Comparison of ENCODE assay signal across 16 cellular contexts in genomic region chr16:524274-525011, GRCh38. TPM values are rescaled to one million over a fixed set of nuclear protein-coding genes. Genes with fewer than 3 reads are reported as not detected.
DNase-seq lines count a peak whose midpoint lies in the region; ATAC-seq, FAIRE-seq and TF ChIP-seq lines count a peak whose summit lies in the region.
"Had no signal": no experiment of that assay in that cellular context is flagged by ENCODE, and none has a peak within 500 bp of the region (broad histone marks: within the 10 kb centered on the region; RNA-seq: fewer than 3 reads in every experiment).

No MANE protein-coding gene starts in this region.

- peak overlapping the region; percentile 97 for H3K27ac ChIP-seq in hepatocyte
- H3K27ac ChIP-seq: parathyroid adenoma, thoracic aorta had no signal

- H3K79me2 ChIP-seq in hepatocyte, result peaks cover 29% of the 10 kb centered on the region

- DNase-seq in left cardiac atrium, result peak; percentile 22
- no peak for DNase-seq in Right ventricle myocardium superior
- DNase-seq in T-helper 17 cell, result no peak
- DNase-seq in hepatocyte (ENCODE audit: low spot score), result no peak
- DNase-seq in stimulated activated naive B cell treated with anti-CD40 and anti-IgM and Interleukin-4, amounts not matched to agents 10 μg/mL and 1 μg/mL and 100 μg/mL, for 72 hours, result no peak
- DNase-seq in urothelium cell line (ENCODE audit: low spot score), result no peak
- no peak for DNase-seq in superior temporal gyrus (ENCODE audit: extremely low spot score)
- DNase-seq: DMS79 treated with DMSO at 0.1 percent for 48 hours; effector CD4-positive, alpha-beta T cell; Karpas-422; NCI-H1436 treated with DMSO at 0.1 percent for 48 hours; T-cell had no signal

- ATAC-seq in left cardiac atrium (no peak), Right ventricle myocardium superior (ENCODE audit: poor library complexity) (no peak), T-helper 17 cell (no peak), HG03108 (IDR thresholded peaks at IDR 0.05; ENCODE audit: unreplicated experiment) (no peak)
- ATAC-seq in stimulated activated naive B cell treated with anti-CD40 and anti-IgM and Interleukin-4, amounts not matched to agents 10 μg/mL and 1 μg/mL and 100 μg/mL, for 72 hours (replicated peaks), result no peak
- ATAC-seq: T-cell had no signal

- H3K36me3 Mint-ChIP-seq in T-helper 17 cell (ENCODE audit: low read depth), result no peaks in the 10 kb centered on the region
- peaks cover 19 to 24% of the 10 kb centered on the region in 2 donors for H3K36me3 Mint-ChIP-seq in stimulated activated naive B cell treated with anti-CD40 and anti-IgM and Interleukin-4, amounts not matched to agents 10 μg/mL and 1 μg/mL and 100 μg/mL, for 72 hours
- H3K36me3 Mint-ChIP-seq: T-cell had no signal

- intact Hi-C loops in left cardiac atrium (cut with DNase I) (loop anchor here in 1 of 2 donors (5.0 kb wide), 1 partner anchor 97 kb away; the partner anchor contains the start of gene RAB11FIP3), Right ventricle myocardium superior (cut with DNase I) (loop anchor here (10.0 kb wide), 1 partner anchor 100 kb away; the partner anchor contains the start of gene RAB11FIP3)

- peak overlapping the region; percentile 95 for H3K4me2 ChIP-seq in hepatocyte

- H3K36me3 ChIP-seq in hepatocyte (replicated peaks; ENCODE audit: insufficient read depth, low read depth), result no peaks in the 10 kb centered on the region

- peaks cover 11% of the 10 kb centered on the region for H4K20me1 ChIP-seq in hepatocyte (ENCODE audit: insufficient read depth, poor library complexity, severe bottlenecking)

- no peak overlapping the region for H2AFZ ChIP-seq in hepatocyte
- H2AFZ ChIP-seq: parathyroid adenoma had no signal

- 94% methylated on average over 23 of the region's 23 CpGs for WGBS in hepatocyte (ENCODE audit: low lambda C conversion rate, missing lambda C conversion rate)

- no peak overlapping the region for H3K4me3 Mint-ChIP-seq in T-helper 17 cell
- peak overlapping the region; percentile 6 to 55 for H3K4me3 Mint-ChIP-seq in stimulated activated naive B cell treated with anti-CD40 and anti-IgM and Interleukin-4, amounts not matched to agents 10 μg/mL and 1 μg/mL and 100 μg/mL, for 72 hours

- no peak for TF ChIP-seq CTCF in hepatocyte (IDR thresholded peaks at IDR 0.05; ENCODE audit: poor library complexity)

- H3K4me1 ChIP-seq in hepatocyte (ENCODE audit: insufficient read depth), result peaks cover 30% of the 10 kb centered on the region

- peaks cover 18% of the 10 kb centered on the region for H3K4me1 Mint-ChIP-seq in T-helper 17 cell
- peaks cover 27 to 52% of the 10 kb centered on the region in 2 donors for H3K4me1 Mint-ChIP-seq in stimulated activated naive B cell treated with anti-CD40 and anti-IgM and Interleukin-4, amounts not matched to agents 10 μg/mL and 1 μg/mL and 100 μg/mL, for 72 hours

- no peaks in the 10 kb centered on the region for H3K9me3 Mint-ChIP-seq in stimulated activated naive B cell treated with anti-CD40 and anti-IgM and Interleukin-4, amounts not matched to agents 10 μg/mL and 1 μg/mL and 100 μg/mL, for 72 hours
- H3K9me3 Mint-ChIP-seq: T-cell had no signal

- peak overlapping the region; percentile 72 for H3K27ac Mint-ChIP-seq in T-helper 17 cell
- peak overlapping the region; percentile 80 for H3K27ac Mint-ChIP-seq in stimulated activated naive B cell treated with anti-CD40 and anti-IgM and Interleukin-4, amounts not matched to agents 10 μg/mL and 1 μg/mL and 100 μg/mL, for 72 hours

- no peaks in the 10 kb centered on the region for H3K27me3 Mint-ChIP-seq in T-helper 17 cell
- H3K27me3 Mint-ChIP-seq in stimulated activated naive B cell treated with anti-CD40 and anti-IgM and Interleukin-4, amounts not matched to agents 10 μg/mL and 1 μg/mL and 100 μg/mL, for 72 hours, result no peaks in the 10 kb centered on the region
- H3K27me3 Mint-ChIP-seq: T-cell had no signal

- no peak for FAIRE-seq in urothelium cell line (lab: Jason Lieb, UNC)

- H3K9me3 ChIP-seq in T-helper 17 cell (ENCODE audit: control insufficient read depth, low read length, poor library complexity, severe bottlenecking) (no peaks in the 10 kb centered on the region), hepatocyte (ENCODE audit: low read depth) (no peaks in the 10 kb centered on the region)
- H3K9me3 ChIP-seq: thoracic aorta had no signal

- H3K4me3 ChIP-seq in hepatocyte, result no peak overlapping the region
- H3K4me3 ChIP-seq: thoracic aorta had no signal

- no peaks in the 10 kb centered on the region for H3K9me2 ChIP-seq in hepatocyte (replicated peaks; ENCODE audit: insufficient read depth)

- no peaks in the 10 kb centered on the region for H3K27me3 ChIP-seq in hepatocyte

RNA-seq across cellular contexts. Expression of gene CAPN15, which starts 3.1 kb away (rescaled TPM):
- total RNA-seq in left cardiac atrium, result 10 to 100 TPM; 19.2 to 25.8 TPM
- total RNA-seq in Right ventricle myocardium superior, result 17.7 TPM
- total RNA-seq in T-helper 17 cell, result 10 to 100 TPM; 63.9 to 71.0 TPM
- total RNA-seq in hepatocyte, result 41.7 and 51.0 TPM in 2 replicates
- polyA plus RNA-seq in hepatocyte, result 42.7 and 47.9 TPM in 2 replicates

RNA-seq across cellular contexts. Expression of gene PRR35, which starts 35.8 kb away (rescaled TPM):
- total RNA-seq in left cardiac atrium (not detected), Right ventricle myocardium superior (not detected), T-helper 17 cell (not detected), hepatocyte (not detected in 2 replicates)
- not detected in 2 replicates for polyA plus RNA-seq in hepatocyte
- total RNA-seq: lung microvascular endothelial cell, T-cell had no signal

RNA-seq across cellular contexts. Expression of gene NHLRC4, which starts 42.4 kb away (rescaled TPM):
- total RNA-seq in left cardiac atrium (under 1 TPM; 0.10 to 0.97 TPM), Right ventricle myocardium superior (0.38 TPM), T-helper 17 cell (1 to 10 TPM in 1 of 2 donors, under 1 TPM in 1; 0.86 to 1.4 TPM), hepatocyte (1.0 and 1.2 TPM in 2 replicates)
- 0.25 and 1.7 TPM in 2 replicates for polyA plus RNA-seq in hepatocyte

RNA-seq across cellular contexts. Expression of gene PIGQ, which starts 45.3 kb away (rescaled TPM):
- 10 to 100 TPM; 19.1 to 21.3 TPM for total RNA-seq in left cardiac atrium
- total RNA-seq in Right ventricle myocardium superior, result 18.0 TPM
- 10 to 100 TPM; 25.6 to 32.4 TPM for total RNA-seq in T-helper 17 cell
- total RNA-seq in hepatocyte, result 26.7 and 30.0 TPM in 2 replicates
- polyA plus RNA-seq in hepatocyte, result 58.6 and 64.6 TPM in 2 replicates
